8 cellular contexts compared by ENCODE assay signal in the genomic region with DNA sequence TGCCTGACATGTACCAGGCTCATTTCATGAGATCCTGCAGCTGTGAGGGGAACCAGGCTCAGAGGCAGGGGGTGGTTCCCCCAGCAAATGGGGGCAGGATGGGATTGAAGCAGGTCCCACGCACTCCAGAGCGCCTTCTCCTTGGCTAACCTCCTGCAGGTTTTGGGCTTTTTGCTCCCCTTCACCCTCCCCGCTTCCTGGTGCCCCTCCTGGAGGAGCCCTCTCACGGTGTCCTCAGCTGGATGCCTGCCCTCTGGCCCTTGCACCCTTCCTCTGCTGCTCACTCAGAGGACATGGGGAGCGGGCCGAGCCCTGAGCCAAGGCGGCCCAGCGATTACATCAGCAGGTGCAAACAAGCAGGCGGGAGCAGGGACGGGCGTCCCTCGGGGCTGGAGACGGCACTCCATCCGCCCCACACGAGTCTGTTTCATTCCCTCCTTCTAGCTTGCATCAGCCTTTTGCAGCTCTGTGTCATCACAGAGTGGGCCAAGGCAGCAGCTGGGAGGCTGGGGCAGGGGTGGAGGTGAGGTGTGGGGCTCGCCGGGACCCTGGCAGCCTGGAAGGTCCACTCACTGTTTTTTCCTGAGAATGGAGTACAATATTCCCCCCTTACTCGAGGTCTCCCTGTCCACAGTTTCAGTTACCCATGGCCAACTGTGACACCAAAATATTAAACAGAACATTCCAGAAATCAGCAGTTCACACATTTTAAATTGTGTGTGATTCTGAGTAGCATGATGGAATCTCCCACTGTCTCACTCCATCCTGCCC. TPM values are rescaled to one million over a fixed set of nuclear protein-coding genes. Genes with fewer than 3 reads are reported as not detected.
DNase-seq lines count a peak whose midpoint lies in the region; ATAC-seq and TF ChIP-seq lines count a peak whose summit lies in the region.

No MANE protein-coding gene starts in this region.

- peak overlapping the region; percentile 97 for H3K27ac Mint-ChIP-seq in glutamatergic neuron (ENCODE audit: unreplicated experiment)
- no peak overlapping the region for H3K27ac Mint-ChIP-seq in activated naive CD4-positive, alpha-beta T cell treated with anti-CD3 and anti-CD28 coated beads, Interleukin-2, amount 50 U/mL, for 72 hours

- no peaks in the 10 kb centered on the region for H3K9me3 ChIP-seq in NT2/D1 (ENCODE audit: insufficient read depth, low read length)
- H3K9me3 ChIP-seq in sigmoid colon: no peaks in the 10 kb centered on the region
- H3K9me3 ChIP-seq in MM.1S (replicated peaks; ENCODE audit: insufficient read depth, low read length): no peaks in the 10 kb centered on the region

- TF ChIP-seq EP300 in sigmoid colon (IDR thresholded peaks at IDR 0.05): peak in 1 of 4 donors; percentile 44

- WGBS in sigmoid colon, 2 donors: 67 to 71% methylated on average over 18 of the region's 18 CpGs

- H3K36me3 ChIP-seq in NT2/D1 (ENCODE audit: insufficient read depth, insufficient read length, low read length): no peaks in the 10 kb centered on the region
- H3K36me3 ChIP-seq in sigmoid colon: no peaks in the 10 kb centered on the region
- H3K36me3 ChIP-seq in MM.1S (replicated peaks; ENCODE audit: insufficient read depth, low read length): no peaks in the 10 kb centered on the region

- intact Hi-C loops in sigmoid colon (cut with DNase I): loop anchor here (1.0 to 5.0 kb wide), 2 partner anchors 54 to 339 kb away; a partner anchor contains a TSS

- no peak overlapping the region for H3K4me3 ChIP-seq in NT2/D1 (ENCODE audit: insufficient read length, low read depth)
- H3K4me3 ChIP-seq in sigmoid colon: no peak overlapping the region
- H3K4me3 ChIP-seq in MM.1S (ENCODE audit: low read length): no peak overlapping the region

- no peak for TF ChIP-seq POLR2A in sigmoid colon (IDR thresholded peaks at IDR 0.05)

- TF ChIP-seq CTCF in glutamatergic neuron (IDR thresholded peaks at IDR 0.05; ENCODE audit: partially characterized antibody, unreplicated experiment) (no peak), sigmoid colon (IDR thresholded peaks at IDR 0.05) (peak in 1 of 4 experiments; percentile 24), MM.1S (IDR thresholded peaks at IDR 0.05; ENCODE audit: low read length) (no peak)

- H3K79me2 ChIP-seq in MM.1S (ENCODE audit: low read length): no peaks in the 10 kb centered on the region

- peaks cover 45% of the 10 kb centered on the region for H3K4me1 Mint-ChIP-seq in glutamatergic neuron (ENCODE audit: low read depth, unreplicated experiment)

- no peak overlapping the region for H2AFZ ChIP-seq in MM.1S (ENCODE audit: low read length)

- H3K27me3 Mint-ChIP-seq in glutamatergic neuron (ENCODE audit: unreplicated experiment): peaks cover 18% of the 10 kb centered on the region

- H3K4me1 ChIP-seq in NT2/D1 (ENCODE audit: insufficient read depth, insufficient read length): peaks cover 37% of the 10 kb centered on the region
- peaks cover 2 to 65% (median 41%) of the 10 kb centered on the region in 4 donors for H3K4me1 ChIP-seq in sigmoid colon
- no peaks in the 10 kb centered on the region for H3K4me1 ChIP-seq in MM.1S (ENCODE audit: low read length)

- peaks cover 10% of the 10 kb centered on the region for H3K9me3 Mint-ChIP-seq in glutamatergic neuron (ENCODE audit: unreplicated experiment)
- H3K9me3 Mint-ChIP-seq in activated naive CD4-positive, alpha-beta T cell treated with anti-CD3 and anti-CD28 coated beads, Interleukin-2, amount 50 U/mL, for 72 hours: no peaks in the 10 kb centered on the region

- peak overlapping the region; percentile 54 for H3K4me3 Mint-ChIP-seq in glutamatergic neuron (ENCODE audit: unreplicated experiment)

- H3K27me3 ChIP-seq in NT2/D1 (ENCODE audit: insufficient read depth, insufficient read length) (no peaks in the 10 kb centered on the region), sigmoid colon (no peaks in the 10 kb centered on the region), MM.1S (replicated peaks; ENCODE audit: insufficient read depth, low read length) (peaks cover 58% of the 10 kb centered on the region)

- ATAC-seq in HG03108 (IDR thresholded peaks at IDR 0.05; ENCODE audit: unreplicated experiment): no peak
- ATAC-seq in activated naive CD4-positive, alpha-beta T cell treated with anti-CD3 and anti-CD28 coated beads, Interleukin-2, amount 50 U/mL, for 72 hours: no peak

- H3F3A ChIP-seq in MM.1S (ENCODE audit: insufficient read depth, low read length): no peaks in the 10 kb centered on the region

- H3K4me2 ChIP-seq in MM.1S (ENCODE audit: low read depth, low read length): no peak overlapping the region

- peak overlapping the region; percentile 32 for H3K9ac ChIP-seq in NT2/D1 (ENCODE audit: insufficient read length, low read depth)
- no peak overlapping the region for H3K9ac ChIP-seq in MM.1S (ENCODE audit: low read length)

- no peaks in the 10 kb centered on the region for H3K36me3 Mint-ChIP-seq in glutamatergic neuron (ENCODE audit: unreplicated experiment)
- no peaks in the 10 kb centered on the region for H3K36me3 Mint-ChIP-seq in activated naive CD4-positive, alpha-beta T cell treated with anti-CD3 and anti-CD28 coated beads, Interleukin-2, amount 50 U/mL, for 72 hours

- no peaks in the 10 kb centered on the region for H3K9me2 ChIP-seq in MM.1S (replicated peaks; ENCODE audit: insufficient read depth, low read length)

- DNase-seq in GM04504 (ENCODE audit: low read depth) (peak; percentile 92), NT2/D1 (ENCODE audit: low read depth, low spot score) (no peak), glutamatergic neuron (peak; percentile 85), sigmoid colon (peak; percentile 94), MM.1S (no peak)
- DNase-seq in stimulated activated naive CD4-positive, alpha-beta T cell treated with Interleukin-2 at 50 U/mL for 16 hours (lab: John Stamatoyannopoulos, UW): no peak
- no peak for DNase-seq in activated naive CD4-positive, alpha-beta T cell treated with anti-CD3 and anti-CD28 coated beads, Interleukin-2, amount 50 U/mL, for 72 hours (ENCODE audit: low spot score in 2 of 2)

- peak overlapping the region in 3 of 4 donors; percentile 62 to 77 (median 71) for H3K27ac ChIP-seq in sigmoid colon
- no peak overlapping the region for H3K27ac ChIP-seq in MM.1S (ENCODE audit: low read length)

- no peaks in the 10 kb centered on the region for H4K20me1 ChIP-seq in MM.1S (ENCODE audit: insufficient read depth, low read length)

RNA-seq across cellular contexts. Expression of a gene that starts 52.7 kb away (rescaled TPM):
- total RNA-seq in glutamatergic neuron (ENCODE audit: unreplicated experiment) (7.8 TPM), sigmoid colon (1 to 10 TPM; 2.9 to 6.2 (median 4.7) TPM)
- 1 to 10 TPM; 2.3 to 5.0 (median 3.6) TPM for polyA plus RNA-seq in sigmoid colon
- total RNA-seq in activated naive CD4-positive, alpha-beta T cell treated with anti-CD3 and anti-CD28 coated beads, Interleukin-2, amount 50 U/mL, for 72 hours: 1 to 10 TPM; 2.0 to 2.1 TPM

RNA-seq across cellular contexts. Expression of a gene that starts 54.0 kb away (rescaled TPM):
- total RNA-seq in glutamatergic neuron (ENCODE audit: unreplicated experiment) (22.6 TPM), sigmoid colon (1 to 10 TPM; 1.4 to 3.0 (median 1.7) TPM)
- polyA plus RNA-seq in sigmoid colon: 10 to 100 TPM in 1 of 3 donors, 1 to 10 TPM in 2; 1.8 to 12.7 (median 2.8) TPM
- total RNA-seq in activated naive CD4-positive, alpha-beta T cell treated with anti-CD3 and anti-CD28 coated beads, Interleukin-2, amount 50 U/mL, for 72 hours: not detected

Comparison
In these comparisons a context has a peak if more than half of its experiments do, and no peak if none do; other contexts are left out.
1. DNase-seq: peak in GM04504 (single experiment), glutamatergic neuron (single experiment) and sigmoid colon (single experiment); none in NT2/D1 (single experiment), stimulated activated naive CD4-positive, alpha-beta T cell treated with Interleukin-2 at 50 U/mL for 16 hours (single experiment), MM.1S (single experiment) and activated naive CD4-positive, alpha-beta T cell treated with anti-CD3 and anti-CD28 coated beads, Interleukin-2, amount 50 U/mL, for 72 hours (0 of 2).